In the genomic region with DNA sequence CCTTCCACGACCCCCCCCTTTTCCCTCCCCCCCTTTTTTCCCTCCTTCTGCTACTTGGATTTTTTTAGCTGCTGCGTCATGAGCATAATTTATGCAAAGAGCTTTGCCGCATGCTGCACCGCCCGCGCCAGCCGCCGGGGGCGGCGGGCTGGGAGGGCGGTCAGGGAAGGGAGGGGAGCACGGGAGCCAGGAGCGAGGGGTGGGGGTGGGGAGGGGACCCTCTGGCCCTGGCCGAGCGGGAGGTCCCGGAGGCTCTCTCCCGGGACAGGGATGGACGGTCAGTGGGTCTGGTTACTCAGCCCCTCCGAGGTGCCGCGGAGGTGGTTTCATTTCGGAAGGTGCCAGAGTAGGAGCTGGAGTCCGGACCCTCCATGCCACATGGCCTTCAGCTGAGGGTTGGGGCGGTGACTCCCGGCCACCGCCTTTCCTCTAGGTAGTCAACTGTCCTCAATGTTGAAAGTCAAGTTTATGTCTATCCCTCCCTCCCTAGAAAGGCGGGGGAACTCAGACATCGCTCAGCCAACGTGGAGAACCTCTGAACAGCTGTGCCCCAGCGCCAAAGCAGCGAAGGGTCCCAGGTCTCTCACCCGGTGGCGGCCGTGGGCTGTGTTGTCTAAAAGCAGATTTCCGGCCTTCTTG, we compare ENCODE assay signal across 9 cellular contexts. TPM values are rescaled to one million over a fixed set of nuclear protein-coding genes. Genes with fewer than 3 reads are reported as not detected.
DNase-seq lines count a peak whose midpoint lies in the region; ATAC-seq and TF ChIP-seq lines count a peak whose summit lies in the region.
"Had no signal": no experiment of that assay in that cellular context is flagged by ENCODE, and none has a peak within 500 bp of the region (broad histone marks: within the 10 kb centered on the region; RNA-seq: fewer than 3 reads in every experiment).

A gene with protein sequence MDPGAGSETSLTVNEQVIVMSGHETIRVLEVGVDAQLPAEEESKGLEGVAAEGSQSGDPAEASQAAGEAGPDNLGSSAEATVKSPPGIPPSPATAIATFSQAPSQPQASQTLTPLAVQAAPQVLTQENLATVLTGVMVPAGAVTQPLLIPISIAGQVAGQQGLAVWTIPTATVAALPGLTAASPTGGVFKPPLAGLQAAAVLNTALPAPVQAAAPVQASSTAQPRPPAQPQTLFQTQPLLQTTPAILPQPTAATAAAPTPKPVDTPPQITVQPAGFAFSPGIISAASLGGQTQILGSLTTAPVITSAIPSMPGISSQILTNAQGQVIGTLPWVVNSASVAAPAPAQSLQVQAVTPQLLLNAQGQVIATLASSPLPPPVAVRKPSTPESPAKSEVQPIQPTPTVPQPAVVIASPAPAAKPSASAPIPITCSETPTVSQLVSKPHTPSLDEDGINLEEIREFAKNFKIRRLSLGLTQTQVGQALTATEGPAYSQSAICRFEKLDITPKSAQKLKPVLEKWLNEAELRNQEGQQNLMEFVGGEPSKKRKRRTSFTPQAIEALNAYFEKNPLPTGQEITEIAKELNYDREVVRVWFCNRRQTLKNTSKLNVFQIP (minus strand): TSS at position 95 of the 639 bp plus-strand sequence. CDS start 11,226 bp downstream, outside the sequence.

- dilution Hi-C loops in mammary epithelial cell (cut with HindIII; ENCODE audit: low sequenced_read_pairs) = no loop called here

- BruUV-seq in mammary epithelial cell (replicated peaks; lab: Mats Ljungman, UMichigan) = TSS peak; percentile 48

- no peaks in the 10 kb centered on the region for H3K79me2 ChIP-seq in mammary epithelial cell (ENCODE audit: insufficient read depth, low read length)

- H3K36me3 ChIP-seq in WERI-Rb-1 (no peaks in the 10 kb centered on the region; the same call in 1 of the 2 replicates), mammary epithelial cell (ENCODE audit: insufficient read depth, low read length) (no peaks in the 10 kb centered on the region)

- H2AFZ ChIP-seq in mammary epithelial cell (ENCODE audit: low read depth, low read length) = peak within 1 kb of the TSS; percentile 95

- peak; percentile 76 for ATAC-seq in HG02885 (IDR thresholded peaks at IDR 0.05; ENCODE audit: poor library complexity, unreplicated experiment)

- peak within 1 kb of the TSS; percentile 96 for H3K4me2 ChIP-seq in mammary epithelial cell (ENCODE audit: insufficient read depth, low read depth, low read length)

- CTCF ChIA-PET in mammary epithelial cell (lab: Charles Lee; ENCODE audit: low non-redundant PET) = interaction anchor here (0.5 kb wide), 1 partner anchor 13 kb away, joined by 9 read pairs; no protein-coding TSS in a partner anchor

- H3K27ac ChIP-seq in WERI-Rb-1 (peak within 1 kb of the TSS; percentile 92), mammary epithelial cell (ENCODE audit: insufficient read depth, low read depth, low read length) (peak within 1 kb of the TSS; percentile 25), skin epidermis (peak within 1 kb of the TSS; percentile 88 to 99 (median 96))
- H3K27ac ChIP-seq: C4-2B had no signal

- peaks cover 10% of the 10 kb centered on the region for H3K4me1 ChIP-seq in mammary epithelial cell (ENCODE audit: insufficient read depth, low read length)

- in situ Hi-C loops in mammary epithelial cell (cut with MboI; ENCODE audit: low sequenced_read_pairs in 2 of 2) = no loop called here

- TF ChIP-seq CTCF in WERI-Rb-1 (IDR thresholded peaks at IDR 0.05; ENCODE audit: low read depth, low read length) (peak; percentile 36; the same call in 1 of the 2 replicates), mammary epithelial cell (conservative IDR thresholded peaks at IDR 0.05 in 1 of 2, IDR thresholded peaks at IDR 0.05 in 1 of 2; ENCODE audit: extremely low read depth in 1 of 2, insufficient read depth in 1 of 2, low read depth in 1 of 2, low read length in 2 of 2) (peak; percentile 33 to 64)

- H3K4me3 ChIP-seq in WERI-Rb-1 (ENCODE audit: low read depth, low read length) = peak within 1 kb of the TSS; percentile 86
- H3K4me3 ChIP-seq in mammary epithelial cell (replicated peaks in 1 of 3; ENCODE audit: insufficient read depth in 1 of 3, low read depth in 2 of 3, low read length in 3 of 3) = peak within 1 kb of the TSS; percentile 55 to 86 (median 66)
- H3K4me3 ChIP-seq in skin epidermis = peak within 1 kb of the TSS; percentile 63 to 98 (median 81)

- 2% methylated on average over 12 of the region's 35 CpGs for WGBS in mammary epithelial cell (ENCODE audit: low coverage, missing lambda C conversion rate)

- H3K9ac ChIP-seq in mammary epithelial cell (ENCODE audit: insufficient read depth, low read length) = peak within 1 kb of the TSS; percentile 64

- DNase-seq in NCI-H2081 (lab: John Stamatoyannopoulos, UW) = peak; percentile 68 to 82
- no peak for DNase-seq in NCI-H2081 treated with DMSO at 0.1 percent for 48 hours (lab: John Stamatoyannopoulos, UW)
- peak; percentile 9 for DNase-seq in NCI-H187 treated with DMSO at 0.1 percent for 48 hours (lab: John Stamatoyannopoulos, UW)
- DNase-seq in WERI-Rb-1 = peak; percentile 83
- peak; percentile 61 for DNase-seq in mammary epithelial cell
- DNase-seq in iPS-NIHi7 (ENCODE audit: extremely low spot score) = peak; percentile 94

- H4K20me1 ChIP-seq in mammary epithelial cell (ENCODE audit: insufficient read depth, low read length) = no peaks in the 10 kb centered on the region

- intact Hi-C loops in mammary epithelial cell (cut with micrococcal nuclease) = loop anchor here (1.0 to 5.0 kb wide), 5 partner anchors 21 to 171 kb away; a partner anchor contains a TSS

- H3K27me3 ChIP-seq in WERI-Rb-1 (ENCODE audit: insufficient read depth, low read depth, severe bottlenecking) = no peaks in the 10 kb centered on the region
- no peaks in the 10 kb centered on the region for H3K27me3 ChIP-seq in mammary epithelial cell (ENCODE audit: insufficient read depth, low read length)

- H3K9me3 ChIP-seq in WERI-Rb-1 (ENCODE audit: severe bottlenecking) = no peaks in the 10 kb centered on the region
- no peaks in the 10 kb centered on the region for H3K9me3 ChIP-seq in mammary epithelial cell (replicated peaks; ENCODE audit: insufficient read depth, low read length)

RNA-seq across cellular contexts. Expression of the gene that starts here (rescaled TPM):
- 1 to 10 TPM; 2.6 to 3.5 TPM for total RNA-seq in mammary epithelial cell
- 0.32 TPM for polyA plus RNA-seq in mammary epithelial cell
- not detected for polyA minus RNA-seq in mammary epithelial cell

Comparison
In these comparisons a context has a peak if more than half of its experiments do, and no peak if none do; other contexts are left out.
1. H3K27ac ChIP-seq: peak in every context shown above with its lines; median percentile 96 in skin epidermis; 92 in WERI-Rb-1; 25 in mammary epithelial cell.